Comparison of ENCODE assay signal across 23 cellular contexts in genomic region chr10:28155726-28156125, GRCh38.
DNase-seq lines count a peak whose midpoint lies in the region; ATAC-seq, FAIRE-seq and TF ChIP-seq lines count a peak whose summit lies in the region.
"Had no signal": no experiment of that assay in that cellular context is flagged by ENCODE, and none has a peak within 500 bp of the region (broad histone marks: within the 10 kb centered on the region; RNA-seq: fewer than 3 reads in every experiment).

No MANE protein-coding gene starts in this region.

- no peak overlapping the region for H3K4me3 Mint-ChIP-seq in MCF 10A (ENCODE audit: unreplicated experiment)
- H3K4me3 Mint-ChIP-seq in osteocyte (ENCODE audit: unreplicated experiment) = no peak overlapping the region
- H3K4me3 Mint-ChIP-seq: B cell; CD4-positive, CD25-positive, alpha-beta regulatory T cell; CD8-positive, alpha-beta T cell had no signal

- H3K9me3 ChIP-seq in mammary epithelial cell (replicated peaks; ENCODE audit: insufficient read depth, low read length) (no peaks in the 10 kb centered on the region), endothelial cell of umbilical vein (replicated peaks; ENCODE audit: control insufficient read depth, insufficient read depth, low read length) (no peaks in the 10 kb centered on the region)
- H3K9me3 ChIP-seq: BLaER1, Caco-2 had no signal

- POLR2A ChIA-PET in MCF 10A (lab: Yijun Ruan, JAX) (no interaction called here), endothelial cell of umbilical vein (lab: Charles Lee) (no interaction called here)

- CTCF ChIA-PET in MCF 10A (lab: Yijun Ruan, JAX) (no interaction called here), mammary epithelial cell (lab: Charles Lee; ENCODE audit: low non-redundant PET) (no interaction called here), endothelial cell of umbilical vein (lab: Charles Lee) (interaction anchor here (0.7 kb wide), 1 partner anchor 24 kb away, joined by 4 read pairs; no protein-coding TSS in a partner anchor)

- 67% methylated on average over 1 of the region's 1 CpG for WGBS in mammary epithelial cell (ENCODE audit: low coverage, missing lambda C conversion rate)

- in situ Hi-C loops in mammary epithelial cell (cut with MboI; ENCODE audit: low sequenced_read_pairs in 2 of 2) = no loop called here

- H2AFZ ChIP-seq in mammary epithelial cell (ENCODE audit: low read depth, low read length) = no peak overlapping the region
- H2AFZ ChIP-seq in endothelial cell of umbilical vein (ENCODE audit: low read depth, low read length) = peak overlapping the region; percentile 66

- no peak for TF ChIP-seq POLR2A in endothelial cell of umbilical vein (IDR thresholded peaks at IDR 0.05; ENCODE audit: low read depth, low read length)

- intact Hi-C loops in MCF 10A (cut with micrococcal nuclease) (no loop called here), mammary epithelial cell (cut with micrococcal nuclease) (no loop called here), endothelial cell of umbilical vein (cut with micrococcal nuclease) (no loop called here)

- H3K27me3 Mint-ChIP-seq in MCF 10A (ENCODE audit: insufficient read depth, unreplicated experiment) (no peaks in the 10 kb centered on the region), osteocyte (ENCODE audit: unreplicated experiment) (no peaks in the 10 kb centered on the region)
- H3K27me3 Mint-ChIP-seq: CD4-positive, CD25-positive, alpha-beta regulatory T cell had no signal

- peak; percentile 74 for FAIRE-seq in endothelial cell of umbilical vein (lab: Jason Lieb, UNC)
- FAIRE-seq: A204.1, GM12878, GM18507, H54 had no signal

- dilution Hi-C loops in mammary epithelial cell (cut with HindIII; ENCODE audit: low sequenced_read_pairs) (no loop called here), endothelial cell of umbilical vein (cut with MboI; ENCODE audit: extremely low pct_ligation_motif_present, low sequenced_read_pairs) (no loop called here)

- no peak for TF ChIP-seq CTCF in MCF 10A (IDR thresholded peaks at IDR 0.05; ENCODE audit: unreplicated experiment)
- TF ChIP-seq CTCF in mammary epithelial cell (conservative IDR thresholded peaks at IDR 0.05 in 1 of 2, IDR thresholded peaks at IDR 0.05 in 1 of 2; ENCODE audit: extremely low read depth in 1 of 2, insufficient read depth in 1 of 2, low read depth in 1 of 2, low read length in 2 of 2) = no peak
- TF ChIP-seq CTCF in endothelial cell of umbilical vein (IDR thresholded peaks at IDR 0.05; ENCODE audit: extremely low read depth in 1 of 2, insufficient read depth in 1 of 2, low read depth in 1 of 2, low read length in 2 of 2) = no peak
- no peak for TF ChIP-seq CTCF in osteocyte (IDR thresholded peaks at IDR 0.05)
- TF ChIP-seq CTCF in omental fat pad (IDR thresholded peaks at IDR 0.05) = no peak

- no peak overlapping the region for H3K9ac ChIP-seq in mammary epithelial cell (ENCODE audit: insufficient read depth, low read length)
- H3K9ac ChIP-seq in endothelial cell of umbilical vein (replicated peaks; ENCODE audit: extremely low read depth, insufficient read depth, low read length) = no peak overlapping the region
- H3K9ac ChIP-seq: BLaER1 had no signal

- H3K27ac ChIP-seq in mammary epithelial cell (ENCODE audit: insufficient read depth, low read depth, low read length) (no peak overlapping the region), endothelial cell of umbilical vein (ENCODE audit: insufficient read depth, low read depth, low read length) (peak overlapping the region; percentile 34)
- H3K27ac ChIP-seq: 22Rv1, BLaER1, C4-2B had no signal

- no peaks in the 10 kb centered on the region for H3K9me1 ChIP-seq in endothelial cell of umbilical vein (replicated peaks; ENCODE audit: control insufficient read depth, extremely low read depth, insufficient read depth, low read length)

- H3K4me3 ChIP-seq in mammary epithelial cell (replicated peaks in 1 of 3; ENCODE audit: insufficient read depth in 1 of 3, low read depth in 2 of 3, low read length in 3 of 3) (no peak overlapping the region), endothelial cell of umbilical vein (replicated peaks in 1 of 3; ENCODE audit: insufficient read depth in 1 of 3, low read depth in 1 of 3, low read length in 3 of 3) (peak overlapping the region in 1 of 3 experiments; percentile 22)
- H3K4me3 ChIP-seq: BLaER1, GM12878, HAP-1 had no signal

- DNase-seq in MCF 10A (ENCODE audit: unreplicated experiment) (peak; percentile 11), mammary epithelial cell (no peak), endothelial cell of umbilical vein (ENCODE audit: low read depth, low spot score) (peak; percentile 82), osteocyte (ENCODE audit: extremely low spot score, unreplicated experiment) (no peak), omental fat pad (ENCODE audit: low spot score) (no peak)
- no peak for DNase-seq in stimulated activated CD8-positive, alpha-beta memory T cell treated with anti-CD3 and anti-CD28 coated beads, Interleukin-4, amount 100 ng/mL, for 48 hours
- DNase-seq: Caco-2; CD4-positive, CD25-positive, alpha-beta regulatory T cell; CD8-positive, alpha-beta T cell; DMS79; EL; GDM1; GOT3 had no signal

- H3K27ac Mint-ChIP-seq in MCF 10A (ENCODE audit: low read depth, unreplicated experiment) (no peak overlapping the region), osteocyte (ENCODE audit: unreplicated experiment) (peak overlapping the region; percentile 28)
- H3K27ac Mint-ChIP-seq: B cell; CD4-positive, CD25-positive, alpha-beta regulatory T cell; CD8-positive, alpha-beta T cell had no signal

- H3K9me3 Mint-ChIP-seq in MCF 10A (ENCODE audit: unreplicated experiment) (no peaks in the 10 kb centered on the region), osteocyte (ENCODE audit: unreplicated experiment) (peaks cover 4% of the 10 kb centered on the region)

- H4K20me1 ChIP-seq in mammary epithelial cell (ENCODE audit: insufficient read depth, low read length) (no peaks in the 10 kb centered on the region), endothelial cell of umbilical vein (replicated peaks; ENCODE audit: control insufficient read depth, extremely low read depth, insufficient read depth, low read length) (no peaks in the 10 kb centered on the region)
- H4K20me1 ChIP-seq: BLaER1 had no signal

- H3K36me3 Mint-ChIP-seq in MCF 10A (ENCODE audit: insufficient read depth, unreplicated experiment) (no peaks in the 10 kb centered on the region), osteocyte (ENCODE audit: unreplicated experiment) (peaks cover 15% of the 10 kb centered on the region)

- BruUV-seq in MCF 10A (replicated peaks; lab: Mats Ljungman, UMichigan) (no TSS peak), mammary epithelial cell (replicated peaks; lab: Mats Ljungman, UMichigan) (no TSS peak), endothelial cell of umbilical vein (replicated peaks; lab: Mats Ljungman, UMichigan) (no TSS peak)

- H3K27me3 ChIP-seq in mammary epithelial cell (ENCODE audit: insufficient read depth, low read length) (no peaks in the 10 kb centered on the region), endothelial cell of umbilical vein (ENCODE audit: control insufficient read depth in 2 of 2, insufficient read depth in 2 of 2, low read length in 2 of 2) (no peaks in the 10 kb centered on the region)
- H3K27me3 ChIP-seq: BLaER1 had no signal

- no peaks in the 10 kb centered on the region for H3K4me1 ChIP-seq in mammary epithelial cell (ENCODE audit: insufficient read depth, low read length)
- peaks cover 13% of the 10 kb centered on the region for H3K4me1 ChIP-seq in endothelial cell of umbilical vein (ENCODE audit: control insufficient read depth, extremely low read depth, insufficient read depth, low read length)
- H3K4me1 ChIP-seq: BLaER1, Caco-2, HAP-1 had no signal

- ATAC-seq in HG02798 (IDR thresholded peaks at IDR 0.05; ENCODE audit: poor library complexity, unreplicated experiment) = no peak
- no peak for ATAC-seq in omental fat pad (ENCODE audit: low FRiP score)
- ATAC-seq: CD8-positive, alpha-beta T cell; GM12878 had no signal

- H3K79me2 ChIP-seq in mammary epithelial cell (ENCODE audit: insufficient read depth, low read length) (no peaks in the 10 kb centered on the region), endothelial cell of umbilical vein (ENCODE audit: control insufficient read depth, insufficient read depth, low read length) (no peaks in the 10 kb centered on the region)

- H3K36me3 ChIP-seq in mammary epithelial cell (ENCODE audit: insufficient read depth, low read length) = no peaks in the 10 kb centered on the region
- H3K36me3 ChIP-seq in endothelial cell of umbilical vein (ENCODE audit: control insufficient read depth in 2 of 2, extremely low read depth in 1 of 2, insufficient read depth in 2 of 2, low read length in 2 of 2) = no peaks in the 10 kb centered on the region
- H3K36me3 ChIP-seq: BLaER1, HAP-1 had no signal

- H3K4me1 Mint-ChIP-seq in MCF 10A (ENCODE audit: insufficient read depth, unreplicated experiment) (no peaks in the 10 kb centered on the region), osteocyte (ENCODE audit: unreplicated experiment) (peaks cover 25% of the 10 kb centered on the region)
- H3K4me1 Mint-ChIP-seq: B cell had no signal

- H3K4me2 ChIP-seq in mammary epithelial cell (ENCODE audit: insufficient read depth, low read depth, low read length) = no peak overlapping the region
- peak overlapping the region; percentile 47 for H3K4me2 ChIP-seq in endothelial cell of umbilical vein (ENCODE audit: insufficient read depth, low read length)
- H3K4me2 ChIP-seq: BLaER1 had no signal

TF ChIP-seq in endothelial cell of umbilical vein, 7 proteins besides CTCF, POLR2A, EP300 and RAD21:
- TF ChIP-seq JUN (IDR thresholded peaks at IDR 0.05; ENCODE audit: borderline replicate concordance, insufficient read depth, insufficient read length, low read depth) = no peak
- TF ChIP-seq MAX (IDR thresholded peaks at IDR 0.05; ENCODE audit: insufficient read depth, insufficient read length) = no peak
- no peak for TF ChIP-seq GATA2 (IDR thresholded peaks at IDR 0.05; ENCODE audit: insufficient read depth, insufficient read length, low read depth, low read length)
- no peak for TF ChIP-seq POLR2AphosphoS5 (IDR thresholded peaks at IDR 0.05; ENCODE audit: insufficient read depth, low read depth, low read length)
- no peak for TF ChIP-seq MYC (IDR thresholded peaks at IDR 0.05; ENCODE audit: low read depth, low read length)
- TF ChIP-seq EZH2 (IDR thresholded peaks at IDR 0.05; ENCODE audit: borderline replicate concordance, low read depth, low read length, severe bottlenecking) = no peak
- TF ChIP-seq FOS (IDR thresholded peaks at IDR 0.05; ENCODE audit: borderline replicate concordance, insufficient read depth, low read length) = no peak

Comparison
In these comparisons a context has a peak if more than half of its experiments do, and no peak if none do; other contexts are left out.
1. DNase-seq: peak in MCF 10A (single experiment) and endothelial cell of umbilical vein (single experiment); none in mammary epithelial cell (single experiment), osteocyte (single experiment), stimulated activated CD8-positive, alpha-beta memory T cell treated with anti-CD3 and anti-CD28 coated beads, Interleukin-4, amount 100 ng/mL, for 48 hours (single experiment) and omental fat pad (single experiment).